In genomic region chr7:158432369-158433270, GRCh38 we compare ENCODE assay signal across 11 cellular contexts.
A peak's percentile ranks its signal among the peaks of the same experiment; 100 is the strongest.
DNase-seq lines count a peak whose midpoint lies in the region; ATAC-seq, FAIRE-seq and TF ChIP-seq lines count a peak whose summit lies in the region.
"Had no signal": no experiment of that assay in that cellular context is flagged by ENCODE, and none has a peak within 500 bp of the region (broad histone marks: within the 10 kb centered on the region; RNA-seq: fewer than 3 reads in every experiment).

No MANE protein-coding gene starts in this region.

- H3K4me1 ChIP-seq in esophagus muscularis mucosa: peaks cover 7 to 22% (median 21%) of the 10 kb centered on the region in 4 donors
- no peaks in the 10 kb centered on the region for H3K4me1 ChIP-seq in spleen

- DNase-seq in HuH-7.5 (ENCODE audit: low spot score) (peak; percentile 30), NCI-H510A treated with DMSO at 0.1 percent for 48 hours (lab: John Stamatoyannopoulos, UW) (peak; percentile 97), esophagus muscularis mucosa (ENCODE audit: extremely low spot score) (no peak), spleen (peak; percentile 56), amygdala (lab: John Stamatoyannopoulos, UW) (no peak), frontal cortex (ENCODE audit: low spot score in 2 of 2) (no peak)
- DNase-seq: activated T-cell treated with anti-CD3 and anti-CD28 coated beads, Interleukin-2, amount 50 U/mL, for 72 hours; OCI-M1 had no signal

- H3K27me3 ChIP-seq in esophagus muscularis mucosa (no peaks in the 10 kb centered on the region), spleen (replicated peaks in 1 of 7) (peaks cover 0 to 33% (median 0%) of the 10 kb centered on the region in 7 donors)

- H3K9me3 ChIP-seq in esophagus muscularis mucosa (no peaks in the 10 kb centered on the region), spleen (no peaks in the 10 kb centered on the region)

- FAIRE-seq in frontal cortex (lab: Jason Lieb, UNC): no peak
- FAIRE-seq: GM12878 had no signal

- TF ChIP-seq CTCF in esophagus muscularis mucosa (IDR thresholded peaks at IDR 0.05) (no peak), spleen (IDR thresholded peaks at IDR 0.05 in 8 of 11, conservative IDR thresholded peaks at IDR 0.05 in 3 of 11) (no peak)

- no peak for TF ChIP-seq POLR2A in esophagus muscularis mucosa (IDR thresholded peaks at IDR 0.05; ENCODE audit: low read depth)
- TF ChIP-seq POLR2A in spleen (IDR thresholded peaks at IDR 0.05): no peak

- intact Hi-C loops in esophagus muscularis mucosa (cut with DNase I) (no loop called here), spleen (cut with DNase I; ENCODE audit: low total_unique reads) (no loop called here)

- H3K27ac ChIP-seq in esophagus muscularis mucosa (replicated peaks in 1 of 4) (peak overlapping the region; percentile 62 to 74 (median 69)), spleen (no peak overlapping the region)

- ATAC-seq in GM19452 (IDR thresholded peaks at IDR 0.05; ENCODE audit: unreplicated experiment) (no peak), HG03039 (IDR thresholded peaks at IDR 0.05; ENCODE audit: unreplicated experiment) (no peak)
- ATAC-seq: activated T-cell treated with anti-CD3 and anti-CD28 coated beads, Interleukin-2, amount 50 U/mL, for 72 hours had no signal

- H3K4me3 ChIP-seq in esophagus muscularis mucosa: peak overlapping the region in 3 of 4 donors; percentile 17 to 30 (median 28)
- no peak overlapping the region for H3K4me3 ChIP-seq in spleen
- H3K4me3 ChIP-seq: GM12878 had no signal

- 16% methylated on average over 17 of the region's 17 CpGs for WGBS in esophagus muscularis mucosa
- WGBS in spleen, 5 donors: 36 to 46% (median 37%) methylated on average over 17 of the region's 17 CpGs

- no peak for TF ChIP-seq EP300 in esophagus muscularis mucosa (IDR thresholded peaks at IDR 0.05)

- H3K36me3 ChIP-seq in esophagus muscularis mucosa (no peaks in the 10 kb centered on the region), spleen (no peaks in the 10 kb centered on the region)

Comparison
In these comparisons a context has a peak if more than half of its experiments do, and no peak if none do; other contexts are left out.
1. DNase-seq: peak in HuH-7.5 (single experiment), NCI-H510A treated with DMSO at 0.1 percent for 48 hours (single experiment) and spleen (single experiment); none in esophagus muscularis mucosa (single experiment), amygdala (0 of 56) and frontal cortex (0 of 2).
2. H3K27ac ChIP-seq: peak in esophagus muscularis mucosa (4 of 4); none in spleen (0 of 8).
3. H3K4me3 ChIP-seq: peak in esophagus muscularis mucosa (3 of 4); none in spleen (0 of 8).